8 cellular contexts compared by ENCODE assay signal in the genomic region with DNA sequence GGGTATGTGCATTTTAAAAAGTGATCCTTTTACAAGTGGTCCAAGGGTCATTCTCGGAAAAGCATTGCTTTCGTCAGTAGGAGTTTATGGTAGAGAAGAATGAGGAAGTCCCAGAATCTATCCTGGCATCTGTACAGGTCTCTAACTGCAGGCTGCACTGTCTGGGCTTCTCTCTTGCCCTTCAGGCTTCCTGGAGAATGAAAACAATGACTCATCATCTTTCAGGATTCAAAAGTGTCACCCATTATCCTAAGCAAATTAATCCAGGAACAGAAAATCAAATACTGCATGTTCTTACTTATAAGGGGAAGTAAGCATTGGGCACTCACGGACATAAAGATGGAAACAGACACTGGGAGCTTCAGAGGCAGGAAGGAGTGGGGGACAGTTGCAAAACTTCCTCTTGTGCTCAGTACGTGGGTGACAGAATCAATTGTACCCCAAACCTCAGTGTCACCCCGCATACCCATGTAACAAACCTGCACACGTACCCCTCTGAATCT.
DNase-seq lines count a peak whose midpoint lies in the region; ATAC-seq, FAIRE-seq and TF ChIP-seq lines count a peak whose summit lies in the region.

No MANE protein-coding gene starts in this region.

- peak overlapping the region; percentile 89; the same call in 1 of the 2 replicates for H2AK5ac ChIP-seq in IMR-90 (ENCODE audit: low read depth, low read length)

- TF ChIP-seq CTCF in 22Rv1 (IDR thresholded peaks at IDR 0.05) = no peak
- TF ChIP-seq CTCF in IMR-90 (conservative IDR thresholded peaks at IDR 0.05; ENCODE audit: low read depth, low read length) = no peak

- peak overlapping the region; percentile 94 for H4K5ac ChIP-seq in IMR-90 (ENCODE audit: low read depth, low read length)

- peak overlapping the region in 1 of 2 experiments; percentile 61; a peak in 2 of 4 replicates for H4K8ac ChIP-seq in IMR-90 (ENCODE audit: low read depth in 2 of 2, low read length in 2 of 2)

- peak overlapping the region; percentile 83 for H2BK5ac ChIP-seq in IMR-90 (ENCODE audit: low read depth, low read length, poor library complexity, severe bottlenecking)

- H3K9me3 ChIP-seq in IMR-90 (ENCODE audit: control insufficient read depth, insufficient read depth, low read length) = no peaks in the 10 kb centered on the region

- peaks cover 35% of the 10 kb centered on the region for H3K9me1 ChIP-seq in IMR-90 (ENCODE audit: insufficient read depth, low read length)

- peak overlapping the region; percentile 88 for H2BK120ac ChIP-seq in IMR-90 (ENCODE audit: low read depth, low read length)

- no peak for TF ChIP-seq RAD21 in IMR-90 (IDR thresholded peaks at IDR 0.05; ENCODE audit: low read length)

- H3K4me3 ChIP-seq in IMR-90 (ENCODE audit: insufficient read depth, low read depth, low read length) = no peak overlapping the region

- peak overlapping the region; percentile 88 for H3K4ac ChIP-seq in IMR-90 (ENCODE audit: low read depth, low read length)

- peak overlapping the region; percentile 68; the same call in 1 of the 2 replicates for H3K4me2 ChIP-seq in IMR-90 (ENCODE audit: low read depth, low read length)

- peak overlapping the region; percentile 24; the same call in 1 of the 2 replicates for H3K56ac ChIP-seq in IMR-90 (ENCODE audit: extremely low read depth, insufficient read depth, low read length)

- ATAC-seq in IMR-90 (ENCODE audit: low read depth) = peak; percentile 76
- peak; percentile 96 for ATAC-seq in left colon

- no TSS peak for BruUV-seq in IMR-90 (replicated peaks; lab: Mats Ljungman, UMichigan)

- FAIRE-seq in urothelium cell line (lab: Jason Lieb, UNC) = no peak

- intact Hi-C loops in IMR-90 (cut with micrococcal nuclease) (loop anchor here (2.0 to 5.0 kb wide), 2 partner anchors 43 to 92 kb away; no protein-coding TSS in a partner anchor), left colon (cut with DNase I, micrococcal nuclease) (no loop called here)

- peak overlapping the region; percentile 77 for H3K14ac ChIP-seq in IMR-90 (replicated peaks; ENCODE audit: low read depth, low read length)

- peaks cover 32% of the 10 kb centered on the region for H3K4me1 ChIP-seq in IMR-90 (ENCODE audit: control insufficient read depth, insufficient read depth, low read length)

- in situ Hi-C loops in IMR-90 (cut with MboI; ENCODE audit: low sequenced_read_pairs) = no loop called here

- H3K79me1 ChIP-seq in IMR-90 (ENCODE audit: low read depth in 1 of 2, low read length in 2 of 2) = peaks cover 34 to 66% of the 10 kb centered on the region in 2 experiments

- H4K20me1 ChIP-seq in IMR-90 (ENCODE audit: insufficient read depth, low read length) = 0 out of 2 replicates have a peak, but pooled peaks cover 3% of the 10 kb centered on the region

- DNase-seq in IMR-90 (peak; percentile 96), astrocyte of the hippocampus (ENCODE audit: low read depth, low spot score) (peak; percentile 78), left colon (peak; percentile 35 to 81), urothelium cell line (ENCODE audit: low spot score) (peak; percentile 77), NCI-H82 (lab: John Stamatoyannopoulos, UW) (no peak)
- DNase-seq in stimulated activated naive CD4-positive, alpha-beta T cell (lab: John Stamatoyannopoulos, UW) = no peak
- no peak for DNase-seq in activated CD8-positive, alpha-beta memory T cell treated with anti-CD3 and anti-CD28 coated beads for 24 hours

- no peak for TF ChIP-seq POLR2A in IMR-90 (IDR thresholded peaks at IDR 0.05; ENCODE audit: low read depth, low read length)

- peak overlapping the region; percentile 76; the same call in 1 of the 2 replicates for H3K23ac ChIP-seq in IMR-90 (ENCODE audit: low read depth, low read length)

- no CpG with 5 or more reads among the region's 6 CpGs for WGBS in IMR-90 (ENCODE audit: extremely low coverage in 2 of 2, insufficient read length in 1 of 2), 2 experiments

- peak overlapping the region; percentile 60; the same call in 1 of the 3 replicates for H2BK15ac ChIP-seq in IMR-90 (ENCODE audit: low read depth, low read length)

- peak overlapping the region; percentile 85 for H4K91ac ChIP-seq in IMR-90 (ENCODE audit: insufficient read depth, low read depth, low read length)

- H3K9ac ChIP-seq in IMR-90 (ENCODE audit: low read depth, low read length) = no peak overlapping the region

- peak overlapping the region; percentile 95 for H2BK20ac ChIP-seq in IMR-90 (ENCODE audit: low read depth, low read length)

- no peak overlapping the region for H2AFZ ChIP-seq in IMR-90 (replicated peaks; ENCODE audit: low read length, poor library complexity)

- no peak overlapping the region for H2AK9ac ChIP-seq in IMR-90 (replicated peaks; ENCODE audit: low read depth, low read length, poor library complexity)

- no peaks in the 10 kb centered on the region for H3K27me3 ChIP-seq in IMR-90 (ENCODE audit: control insufficient read depth, insufficient read depth, low read length)

- H3K27ac ChIP-seq in 22Rv1 = peak overlapping the region; percentile 44
- H3K27ac ChIP-seq in IMR-90 (ENCODE audit: insufficient read depth, low read length) = peak overlapping the region; percentile 76; the same call in 1 of the 2 replicates

- peak overlapping the region; percentile 94 for H3K18ac ChIP-seq in IMR-90 (ENCODE audit: low read depth, low read length)

- H3K36me3 ChIP-seq in IMR-90 (ENCODE audit: control insufficient read depth, insufficient read depth, low read length) = no peaks in the 10 kb centered on the region

- CTCF ChIA-PET in IMR-90 (lab: Yijun Ruan, JAX) = no interaction called here

- dilution Hi-C loops in IMR-90 (cut with HindIII; ENCODE audit: low sequenced_read_pairs, unreplicated experiment) = no loop called here

- POLR2A ChIA-PET in IMR-90 (lab: Charles Lee; ENCODE audit: unreplicated experiment) = no interaction called here

TF ChIP-seq in IMR-90, 13 proteins besides CTCF, POLR2A, EP300 and RAD21:
- TF ChIP-seq MAFK (IDR thresholded peaks at IDR 0.05; ENCODE audit: low read depth, low read length) = peak; percentile 72
- peak; percentile 97 for TF ChIP-seq NFE2L2 (IDR thresholded peaks at IDR 0.05; ENCODE audit: low read depth, low read length)
- peak; percentile 91 for TF ChIP-seq FOS (IDR thresholded peaks at IDR 0.05; ENCODE audit: low read depth, low read length)
- peak; percentile 27; the same call in 1 of the 2 replicates for TF ChIP-seq BHLHE40 (IDR thresholded peaks at IDR 0.05; ENCODE audit: low read depth, low read length)
- no peak for TF ChIP-seq SMC3 (IDR thresholded peaks at IDR 0.05; ENCODE audit: low read depth, low read length)
- TF ChIP-seq, protein P1, sequence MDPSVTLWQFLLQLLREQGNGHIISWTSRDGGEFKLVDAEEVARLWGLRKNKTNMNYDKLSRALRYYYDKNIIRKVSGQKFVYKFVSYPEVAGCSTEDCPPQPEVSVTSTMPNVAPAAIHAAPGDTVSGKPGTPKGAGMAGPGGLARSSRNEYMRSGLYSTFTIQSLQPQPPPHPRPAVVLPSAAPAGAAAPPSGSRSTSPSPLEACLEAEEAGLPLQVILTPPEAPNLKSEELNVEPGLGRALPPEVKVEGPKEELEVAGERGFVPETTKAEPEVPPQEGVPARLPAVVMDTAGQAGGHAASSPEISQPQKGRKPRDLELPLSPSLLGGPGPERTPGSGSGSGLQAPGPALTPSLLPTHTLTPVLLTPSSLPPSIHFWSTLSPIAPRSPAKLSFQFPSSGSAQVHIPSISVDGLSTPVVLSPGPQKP (IDR thresholded peaks at IDR 0.05; ENCODE audit: borderline replicate concordance, low read depth, low read length) = no peak
TF ChIP-seq in IMR-90: peak in this region for 4.

Comparison
In these comparisons a context has a peak if more than half of its experiments do, and no peak if none do; other contexts are left out.
1. DNase-seq: peak in IMR-90 (single experiment), astrocyte of the hippocampus (single experiment), left colon (2 of 2) and urothelium cell line (single experiment); none in NCI-H82 (single experiment), stimulated activated naive CD4-positive, alpha-beta T cell (0 of 6) and activated CD8-positive, alpha-beta memory T cell treated with anti-CD3 and anti-CD28 coated beads for 24 hours (single experiment).